ENCODE assay signal across 17 cellular contexts in genomic region chr18:51569153-51569552, GRCh38.
DNase-seq lines count a peak whose midpoint lies in the region; ATAC-seq and TF ChIP-seq lines count a peak whose summit lies in the region.
"Had no signal": no experiment of that assay in that cellular context is flagged by ENCODE, and none has a peak within 500 bp of the region (broad histone marks: within the 10 kb centered on the region; RNA-seq: fewer than 3 reads in every experiment).

No MANE protein-coding gene starts in this region.

- TF ChIP-seq CTCF in right atrium auricular region (IDR thresholded peaks at IDR 0.05) (no peak), left ventricle myocardium inferior (IDR thresholded peaks at IDR 0.05; ENCODE audit: borderline replicate concordance) (no peak), WERI-Rb-1 (IDR thresholded peaks at IDR 0.05; ENCODE audit: low read depth, low read length) (no peak)

- peak; percentile 60 for ATAC-seq in Right ventricle myocardium inferior
- ATAC-seq: A549, HepG2, Panc1 had no signal

- H3K4me3 ChIP-seq in right atrium auricular region (no peak overlapping the region), left ventricle myocardium inferior (no peak overlapping the region), WERI-Rb-1 (ENCODE audit: low read depth, low read length) (no peak overlapping the region)
- H3K4me3 ChIP-seq in effector memory CD4-positive, alpha-beta T cell (ENCODE audit: insufficient read depth, low read depth, low read length, poor library complexity, severe bottlenecking), result no peak overlapping the region
- H3K4me3 ChIP-seq: A549, MG63 had no signal

- DNase-seq in Right ventricle myocardium inferior (ENCODE audit: missing footprints), result no peak
- no peak for DNase-seq in right atrium auricular region (ENCODE audit: low spot score)
- peak; percentile 46 for DNase-seq in NCI-H345 (lab: John Stamatoyannopoulos, UW)
- DNase-seq in left ventricle myocardium inferior, result no peak
- DNase-seq in effector memory CD4-positive, alpha-beta T cell, result no peak
- DNase-seq in COLO829 (ENCODE audit: low spot score), result no peak
- DNase-seq in WERI-Rb-1, result no peak
- DNase-seq: DMS79 treated with DMSO at 0.1 percent for 48 hours, GDM1, MG63, NCI-H2081, NCI-H526 treated with DMSO at 0.1 percent for 48 hours, SIG-M5 had no signal

- no peaks in the 10 kb centered on the region for H3K9me3 ChIP-seq in right atrium auricular region
- H3K9me3 ChIP-seq in left ventricle myocardium inferior (replicated peaks), result no peaks in the 10 kb centered on the region
- H3K9me3 ChIP-seq in effector memory CD4-positive, alpha-beta T cell (ENCODE audit: control insufficient read depth, low read length), result no peaks in the 10 kb centered on the region
- no peaks in the 10 kb centered on the region for H3K9me3 ChIP-seq in WERI-Rb-1 (ENCODE audit: severe bottlenecking)
- H3K9me3 ChIP-seq: A549, MG63 had no signal

- H3K36me3 ChIP-seq in right atrium auricular region, result no peaks in the 10 kb centered on the region
- no peaks in the 10 kb centered on the region for H3K36me3 ChIP-seq in left ventricle myocardium inferior
- H3K36me3 ChIP-seq in effector memory CD4-positive, alpha-beta T cell (ENCODE audit: control insufficient read depth, insufficient read depth, low read length), result no peaks in the 10 kb centered on the region
- H3K36me3 ChIP-seq in WERI-Rb-1, result no peaks in the 10 kb centered on the region
- H3K36me3 ChIP-seq: MG63 had no signal

- H3K27ac ChIP-seq in right atrium auricular region (peak overlapping the region in 1 of 2 donors; percentile 27), left ventricle myocardium inferior (replicated peaks) (peak overlapping the region; percentile 73), WERI-Rb-1 (no peak overlapping the region)
- H3K27ac ChIP-seq in effector memory CD4-positive, alpha-beta T cell (ENCODE audit: insufficient read depth, low read length, poor library complexity, severe bottlenecking), result no peak overlapping the region
- H3K27ac ChIP-seq: A549, KMS-11 had no signal

- H3K27me3 ChIP-seq in right atrium auricular region (no peaks in the 10 kb centered on the region), left ventricle myocardium inferior (ENCODE audit: low read depth) (no peaks in the 10 kb centered on the region), WERI-Rb-1 (ENCODE audit: insufficient read depth, low read depth, severe bottlenecking) (no peaks in the 10 kb centered on the region)
- no peaks in the 10 kb centered on the region for H3K27me3 ChIP-seq in effector memory CD4-positive, alpha-beta T cell (replicated peaks; ENCODE audit: control insufficient read depth, insufficient read depth, low read length, poor library complexity, severe bottlenecking)
- H3K27me3 ChIP-seq: MG63 had no signal

- intact Hi-C loops in Right ventricle myocardium inferior (cut with DNase I) (no loop called here), left ventricle myocardium inferior (cut with micrococcal nuclease) (no loop called here)

- H3K4me1 ChIP-seq in right atrium auricular region (peaks cover 0 to 10% of the 10 kb centered on the region in 2 donors), left ventricle myocardium inferior (peaks cover 12% of the 10 kb centered on the region)
- H3K4me1 ChIP-seq in effector memory CD4-positive, alpha-beta T cell (ENCODE audit: control insufficient read depth, insufficient read depth, low read length, poor library complexity, severe bottlenecking), result no peaks in the 10 kb centered on the region
